ENCODE assay signal across 15 cellular contexts in the genomic region with DNA sequence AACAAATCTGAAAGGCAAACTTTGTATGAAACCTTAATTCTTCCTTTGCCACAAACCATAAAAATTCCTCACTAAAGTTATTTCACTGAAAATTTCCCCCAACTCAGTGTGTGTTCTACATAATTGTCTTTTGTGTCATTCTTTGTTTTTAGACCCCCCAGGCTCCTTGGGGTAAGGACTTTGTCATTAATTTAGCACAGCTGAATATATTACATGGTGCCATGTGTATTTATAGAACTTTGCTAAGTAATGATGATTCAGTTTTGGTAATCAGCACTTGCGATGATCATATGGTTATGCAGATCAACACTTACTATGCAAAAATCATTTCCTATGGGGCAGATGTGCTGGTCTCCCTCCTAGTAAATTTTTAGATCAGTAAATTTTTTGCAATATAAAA.
A peak's percentile ranks its signal among the peaks of the same experiment; 100 is the strongest.
DNase-seq lines count a peak whose midpoint lies in the region; TF ChIP-seq lines count a peak whose summit lies in the region.
"Had no signal": no experiment of that assay in that cellular context is flagged by ENCODE, and none has a peak within 500 bp of the region (broad histone marks: within the 10 kb centered on the region; RNA-seq: fewer than 3 reads in every experiment).

No MANE protein-coding gene starts in this region.

- DNase-seq in AG20443 (ENCODE audit: low spot score) (peak; percentile 12), OCI-M1 (lab: John Stamatoyannopoulos, UW) (peak; percentile 16), astrocyte of the spinal cord (ENCODE audit: low read depth, low spot score) (peak; percentile 80), renal cortical epithelial cell (ENCODE audit: low read depth) (peak; percentile 13), G401 (ENCODE audit: low spot score) (no peak), mucosa of gallbladder (ENCODE audit: low spot score) (no peak), CD1c-positive myeloid dendritic cell (ENCODE audit: extremely low spot score) (no peak)
- DNase-seq: DMS 273 treated with DMSO at 0.1 percent for 48 hours; EL; IMR-90; NCI-H1436 treated with DMSO at 0.1 percent for 48 hours; NCI-H2107; NCI-H226; NCI-H526; NK-92 treated with Interleukin-12 subunit alpha and Interleukin-12 subunit beta, amount 100 ng/mL, for 24 hours had no signal

- in situ Hi-C loops in astrocyte of the spinal cord (cut with HindIII; ENCODE audit: low sequenced_read_pairs), result no loop called here
- in situ Hi-C loops in G401 (cut with HindIII; ENCODE audit: low sequenced_read_pairs), result no loop called here

- no peak overlapping the region for H3K4me3 ChIP-seq in astrocyte of the spinal cord (ENCODE audit: low read depth, low read length)

- no peak for TF ChIP-seq CTCF in astrocyte of the spinal cord (IDR thresholded peaks at IDR 0.05; ENCODE audit: low read depth, low read length)

Comparison
In these comparisons a context has a peak if more than half of its experiments do, and no peak if none do; other contexts are left out.
1. DNase-seq: peak in AG20443 (single experiment), OCI-M1 (single experiment), astrocyte of the spinal cord (single experiment) and renal cortical epithelial cell (single experiment); none in G401 (single experiment), mucosa of gallbladder (single experiment) and CD1c-positive myeloid dendritic cell (single experiment).